In genomic region chr10:11863353-11864105, GRCh38 we compare ENCODE assay signal across 8 cellular contexts. TPM values are rescaled to one million over a fixed set of nuclear protein-coding genes. Genes with fewer than 3 reads are reported as not detected.
DNase-seq lines count a peak whose midpoint lies in the region; ATAC-seq, FAIRE-seq and TF ChIP-seq lines count a peak whose summit lies in the region.

No MANE protein-coding gene starts in this region.

- H3K9me3 Mint-ChIP-seq in mesothelial cell of epicardium, result no peaks in the 10 kb centered on the region

- TF ChIP-seq CTCF in Peyer's patch (IDR thresholded peaks at IDR 0.05) (no peak), brain microvascular endothelial cell (IDR thresholded peaks at IDR 0.05; ENCODE audit: low read depth, low read length, missing control alignments) (no peak), foreskin fibroblast (IDR thresholded peaks at IDR 0.05; ENCODE audit: low read depth, low read length) (no peak), HepG2 (CRISPR knock-in tag; IDR thresholded peaks at IDR 0.05) (no peak), mesothelial cell of epicardium (IDR thresholded peaks at IDR 0.05; ENCODE audit: unreplicated experiment) (no peak)

- H2AFZ ChIP-seq in HepG2 (ENCODE audit: low read length), result no peak overlapping the region

- H3K9me3 ChIP-seq in Peyer's patch (no peaks in the 10 kb centered on the region), HepG2 (ENCODE audit: low read length) (no peaks in the 10 kb centered on the region)

- no peaks in the 10 kb centered on the region for H3K27me3 Mint-ChIP-seq in mesothelial cell of epicardium (ENCODE audit: low read depth)

- no peak overlapping the region for H3K9ac ChIP-seq in HepG2 (ENCODE audit: insufficient read depth, low read depth, low read length)

- TF ChIP-seq RAD21 in HepG2 (CRISPR knock-in tag; IDR thresholded peaks at IDR 0.05), result no peak

- no peak for FAIRE-seq in HepG2 (lab: Jason Lieb, UNC)

- H3K4me3 Mint-ChIP-seq in mesothelial cell of epicardium, result no peak overlapping the region

- TF ChIP-seq EP300 in HepG2 (IDR thresholded peaks at IDR 0.05; ENCODE audit: low read depth in 2 of 2, low read length in 2 of 2) (no peak), HepG2 (CRISPR knock-in tag; IDR thresholded peaks at IDR 0.05; ENCODE audit: borderline replicate concordance) (no peak)

- no peak overlapping the region for H3K4me2 ChIP-seq in HepG2 (ENCODE audit: low read depth, low read length)

- H3K36me3 Mint-ChIP-seq in mesothelial cell of epicardium, result peaks cover 30% of the 10 kb centered on the region

- CTCF ChIA-PET in HepG2 (lab: Yijun Ruan, JAX; ENCODE audit: low intra/inter-chr PET ratio, low total read pairs), result no interaction called here

- no peak overlapping the region for H3K27ac Mint-ChIP-seq in mesothelial cell of epicardium

- DNase-seq in Peyer's patch (peak in 2 of 3 donors; percentile 48 to 68), germinal center (ENCODE audit: low spot score) (peak; percentile 48), brain microvascular endothelial cell (no peak), foreskin fibroblast (no peak), HepG2 (ENCODE audit: low spot score) (no peak), mesothelial cell of epicardium (ENCODE audit: low spot score in 2 of 2, unreplicated experiment in 2 of 2) (no peak)

- intact Hi-C loops in HepG2 (cut with micrococcal nuclease; ENCODE audit: unreplicated experiment), result no loop called here

- WGBS in HepG2 (ENCODE audit: low lambda C conversion rate), result 96% methylated on average over 13 of the region's 13 CpGs

- TF ChIP-seq POLR2A in Peyer's patch (IDR thresholded peaks at IDR 0.05) (no peak), HepG2 (IDR thresholded peaks at IDR 0.05; ENCODE audit: insufficient read depth in 1 of 2, low read depth in 2 of 2, low read length in 2 of 2) (no peak)

- H3K4me3 ChIP-seq in Peyer's patch (no peak overlapping the region), brain microvascular endothelial cell (ENCODE audit: low read depth, low read length) (no peak overlapping the region), foreskin fibroblast (ENCODE audit: low read depth in 1 of 2, low read length in 2 of 2) (no peak overlapping the region), HepG2 (replicated peaks in 1 of 3; ENCODE audit: insufficient read depth in 1 of 3, low read depth in 2 of 3, low read length in 3 of 3) (no peak overlapping the region)

- no TSS peak for BruUV-seq in HepG2 (replicated peaks; lab: Mats Ljungman, UMichigan)

- H3K4me1 ChIP-seq in Peyer's patch (no peaks in the 10 kb centered on the region), HepG2 (ENCODE audit: insufficient read depth, low read length) (no peaks in the 10 kb centered on the region)

- peaks cover 14% of the 10 kb centered on the region for H3K4me1 Mint-ChIP-seq in mesothelial cell of epicardium

- ATAC-seq in GM18873 (IDR thresholded peaks at IDR 0.05; ENCODE audit: low FRiP score, unreplicated experiment) (peak; percentile 98), HG02840 (IDR thresholded peaks at IDR 0.05; ENCODE audit: low FRiP score, unreplicated experiment) (peak; percentile 90), HepG2 (no peak)

- POLR2A ChIA-PET in HepG2 (lab: Yijun Ruan, JAX), result interaction anchor here (0.7 kb wide), 1 partner anchor 12 kb away, joined by 3 read pairs; no protein-coding TSS in a partner anchor

- H3K79me2 ChIP-seq in HepG2 (ENCODE audit: insufficient read depth, low read length), result peaks cover 2% of the 10 kb centered on the region

- H3K27ac ChIP-seq in Peyer's patch, result peak overlapping the region in 2 of 4 donors; percentile 17 to 28
- H3K27ac ChIP-seq in brain microvascular endothelial cell, result no peak overlapping the region
- H3K27ac ChIP-seq in HepG2 (ENCODE audit: extremely low read length, insufficient read depth, low read length), result no peak overlapping the region

- in situ Hi-C loops in brain microvascular endothelial cell (cut with HindIII; ENCODE audit: low pct_ligation_motif_present, low sequenced_read_pairs), result no loop called here
- in situ Hi-C loops in HepG2 (cut with HindIII; ENCODE audit: extremely low pct_ligation_motif_present, low pct_unique_long_range_greater_than_20kb), result no loop called here

- H4K20me1 ChIP-seq in HepG2 (ENCODE audit: insufficient read depth, low read length), result no peaks in the 10 kb centered on the region

- H3K27me3 ChIP-seq in Peyer's patch (no peaks in the 10 kb centered on the region), brain microvascular endothelial cell (replicated peaks) (no peaks in the 10 kb centered on the region), HepG2 (ENCODE audit: control insufficient read depth in 1 of 2, insufficient read depth in 2 of 2, low read length in 2 of 2) (no peaks in the 10 kb centered on the region)

- no peaks in the 10 kb centered on the region for H3K36me3 ChIP-seq in Peyer's patch
- H3K36me3 ChIP-seq in brain microvascular endothelial cell (replicated peaks), result no peaks in the 10 kb centered on the region
- H3K36me3 ChIP-seq in HepG2 (replicated peaks in 1 of 2; ENCODE audit: control insufficient read depth in 1 of 2, insufficient read depth in 2 of 2, low read length in 2 of 2), result peaks cover 16 to 65% of the 10 kb centered on the region in 2 experiments

TF ChIP-seq in HepG2, 621 proteins besides CTCF, POLR2A, EP300 and RAD21:
- no peak for TF ChIP-seq ZNF605 (CRISPR knock-in tag; IDR thresholded peaks at IDR 0.05)
- no peak for TF ChIP-seq CENPBD1 (CRISPR knock-in tag; IDR thresholded peaks at IDR 0.05; ENCODE audit: borderline replicate concordance, low read depth)
- TF ChIP-seq GFI1 (CRISPR knock-in tag; IDR thresholded peaks at IDR 0.05; ENCODE audit: borderline replicate concordance), result no peak
- TF ChIP-seq KAT8 (CRISPR knock-in tag; IDR thresholded peaks at IDR 0.05), result no peak
- TF ChIP-seq MXD3 (CRISPR knock-in tag; IDR thresholded peaks at IDR 0.05), result no peak
- no peak for TF ChIP-seq ZKSCAN5 (CRISPR knock-in tag; IDR thresholded peaks at IDR 0.05)

RNA-seq across cellular contexts. Expression of gene PROSER2, which starts 40.4 kb away (rescaled TPM):
- total RNA-seq in Peyer's patch (10 to 100 TPM in 1 of 4 donors, 1 to 10 TPM in 3; 2.3 to 10.7 (median 3.7) TPM), HepG2 (2016; rRNA removed; fragmentation: Illumina TruSeq; extraction: Trizol) (6.7 and 6.9 TPM in 2 replicates), mesothelial cell of epicardium (16.9 to 17.8 TPM (median 17.6 TPM) in 3 replicates)
- 2.0 and 2.7 TPM in 2 replicates for total RNA-seq in HepG2 (2016; cell fraction: cytosol; rRNA removed; fragmentation: Illumina TruSeq; extraction: Trizol; ENCODE audit: low read depth)
- 6.3 and 8.2 TPM in 2 replicates for total RNA-seq in HepG2 (2016; cell fraction: insoluble cytoplasmic fraction; rRNA removed; fragmentation: Illumina TruSeq; extraction: Trizol)
- total RNA-seq in HepG2 (2016; cell fraction: membrane; rRNA removed; fragmentation: Illumina TruSeq; extraction: Trizol), result 4.6 and 5.4 TPM in 2 replicates
- 3.8 and 5.3 TPM in 2 replicates for total RNA-seq in HepG2 (2016; cell fraction: nucleus; rRNA removed; fragmentation: Illumina TruSeq; extraction: Trizol)
- 6.7 and 7.7 TPM in 2 replicates for polyA plus RNA-seq in HepG2 (2011; rRNA removed)
- 3.6 and 5.9 TPM in 2 replicates for polyA plus RNA-seq in HepG2 (2011; cell fraction: cytosol; rRNA removed)
- 8.5 and 8.6 TPM in 2 replicates for polyA plus RNA-seq in HepG2 (2011; cell fraction: nucleus; rRNA removed)
- polyA plus RNA-seq in HepG2 (2012), result 7.3 and 12.4 TPM in 2 replicates
- polyA plus RNA-seq in HepG2 (2016; cell fraction: cytosol; fragmentation: Illumina TruSeq; extraction: Trizol; ENCODE audit: low read depth), result 1.9 TPM in 2 replicates
- 7.7 and 8.0 TPM in 2 replicates for polyA plus RNA-seq in HepG2 (2016; cell fraction: insoluble cytoplasmic fraction; fragmentation: Illumina TruSeq; extraction: Trizol; ENCODE audit: low read depth)
- polyA plus RNA-seq in HepG2 (2016; cell fraction: membrane; fragmentation: Illumina TruSeq; extraction: Trizol; ENCODE audit: low read depth), result 2.9 and 3.7 TPM in 2 replicates
- polyA plus RNA-seq in HepG2 (2016; cell fraction: nucleus; fragmentation: Illumina TruSeq; extraction: Trizol; ENCODE audit: insufficient read depth, low read depth), result 6.8 and 10.0 TPM in 2 replicates
- 6.3 and 10.2 TPM in 2 replicates for polyA minus RNA-seq in HepG2 (2011; rRNA and poly(A)+ RNA removed; ENCODE audit: low replicate concordance)
- 5.3 and 6.1 TPM in 2 replicates for polyA minus RNA-seq in HepG2 (2011; cell fraction: cytosol; rRNA and poly(A)+ RNA removed)
- polyA minus RNA-seq in HepG2 (2011; cell fraction: nucleus; rRNA and poly(A)+ RNA removed), result 6.1 and 8.0 TPM in 2 replicates

Comparison
In these comparisons a context has a peak if more than half of its experiments do, and no peak if none do; other contexts are left out.
1. DNase-seq: peak in Peyer's patch (2 of 3) and germinal center (single experiment); none in brain microvascular endothelial cell (single experiment), foreskin fibroblast (0 of 2), HepG2 (single experiment) and mesothelial cell of epicardium (0 of 2).